In genomic region chr4:153344131-153345010, GRCh38 we compare ENCODE assay signal across 8 cellular contexts. TPM values are rescaled to one million over a fixed set of nuclear protein-coding genes. Genes with fewer than 3 reads are reported as not detected.
A peak's percentile ranks its signal among the peaks of the same experiment; 100 is the strongest.
DNase-seq lines count a peak whose midpoint lies in the region; ATAC-seq and TF ChIP-seq lines count a peak whose summit lies in the region.

A gene with protein sequence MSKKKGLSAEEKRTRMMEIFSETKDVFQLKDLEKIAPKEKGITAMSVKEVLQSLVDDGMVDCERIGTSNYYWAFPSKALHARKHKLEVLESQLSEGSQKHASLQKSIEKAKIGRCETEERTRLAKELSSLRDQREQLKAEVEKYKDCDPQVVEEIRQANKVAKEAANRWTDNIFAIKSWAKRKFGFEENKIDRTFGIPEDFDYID (plus strand): TSS chr4:153344688. CDS start chr4:153344738, 50 bp downstream.

- H3K4me3 ChIP-seq in breast epithelium (peak within 1 kb of the TSS; percentile 71 to 85 (median 78)), smooth muscle cell (peak within 1 kb of the TSS; percentile 66)

- no peaks in the 10 kb centered on the region for H3K4me1 ChIP-seq in breast epithelium
- peaks cover 8% of the 10 kb centered on the region for H3K4me1 ChIP-seq in smooth muscle cell (ENCODE audit: low read depth)

- H3K9me3 ChIP-seq in breast epithelium = no peaks in the 10 kb centered on the region
- no peaks in the 10 kb centered on the region for H3K9me3 ChIP-seq in smooth muscle cell (replicated peaks; ENCODE audit: low read depth)

- H3K36me3 ChIP-seq in breast epithelium (no peaks in the 10 kb centered on the region), smooth muscle cell (ENCODE audit: low read depth) (no peaks in the 10 kb centered on the region)

- H4K20me1 ChIP-seq in smooth muscle cell (ENCODE audit: low read depth) = no peaks in the 10 kb centered on the region

- no peaks in the 10 kb centered on the region for H3K79me2 ChIP-seq in smooth muscle cell (ENCODE audit: low read depth)

- peak within 1 kb of the TSS; percentile 83 for H2AFZ ChIP-seq in smooth muscle cell (ENCODE audit: low read depth)

- WGBS in smooth muscle cell (ENCODE audit: low lambda C conversion rate) = under 1% methylated on average over 51 of the region's 86 CpGs

- no peak for TF ChIP-seq POLR2A in breast epithelium (IDR thresholded peaks at IDR 0.05)

- peak; percentile 45 for ATAC-seq in GM18870 (IDR thresholded peaks at IDR 0.05; ENCODE audit: unreplicated experiment)
- ATAC-seq in HG03108 (IDR thresholded peaks at IDR 0.05; ENCODE audit: unreplicated experiment) = peak; percentile 70

- H3K4me2 ChIP-seq in smooth muscle cell = peak within 1 kb of the TSS; percentile 94

- H3K27me3 ChIP-seq in breast epithelium = no peaks in the 10 kb centered on the region
- H3K27me3 ChIP-seq in smooth muscle cell (ENCODE audit: low read depth) = no peaks in the 10 kb centered on the region

- peak within 1 kb of the TSS; percentile 30 for H3K9ac ChIP-seq in smooth muscle cell (ENCODE audit: low read depth)

- no peaks in the 10 kb centered on the region for H3F3A ChIP-seq in smooth muscle cell (ENCODE audit: low read depth)

- TF ChIP-seq CTCF in VCaP (conservative IDR thresholded peaks at IDR 0.05) = peak; percentile 97
- peak in 2 of 3 donors; percentile 68 to 71 for TF ChIP-seq CTCF in breast epithelium (IDR thresholded peaks at IDR 0.05)
- peak; percentile 100 for TF ChIP-seq CTCF in smooth muscle cell (IDR thresholded peaks at IDR 0.05; ENCODE audit: borderline replicate concordance, insufficient read depth, poor library complexity, severe bottlenecking)

- DNase-seq in AG08396 (ENCODE audit: low spot score) (peak; percentile 96), NCI-H2196 (lab: John Stamatoyannopoulos, UW; ENCODE audit: unreplicated experiment) (peak; percentile 68), breast epithelium (ENCODE audit: low spot score in 2 of 2) (peak; percentile 58 to 81), iPS-NIHi11 (ENCODE audit: low spot score) (peak; percentile 96), smooth muscle cell (lab: John Stamatoyannopoulos, UW; ENCODE audit: unreplicated experiment) (peak; percentile 44)

- peak within 1 kb of the TSS; percentile 66 for H3K27ac ChIP-seq in VCaP
- no peak within 1 kb of the TSS for H3K27ac ChIP-seq in breast epithelium
- no peak within 1 kb of the TSS for H3K27ac ChIP-seq in smooth muscle cell (ENCODE audit: low read depth)

- intact Hi-C loops in breast epithelium (cut with DNase I; ENCODE audit: low total_unique reads) = loop anchor here (5.0 to 10.0 kb wide), 3 partner anchors 228 to 410 kb away; no protein-coding TSS in a partner anchor

RNA-seq across cellular contexts. Expression of the gene that starts here (rescaled TPM):
- total RNA-seq in breast epithelium (under 1 TPM in 1 of 3 donors, not detected in 2; 0.64 TPM), smooth muscle cell (3.0 and 3.1 TPM in 2 replicates)
- polyA plus RNA-seq in smooth muscle cell = 1.7 and 3.5 TPM in 2 replicates

Comparison
In these comparisons a context has a peak if more than half of its experiments do, and no peak if none do; other contexts are left out.
1. Peak in DNase-seq and H3K4me3 ChIP-seq in breast epithelium; RNA of the gene not detected or under 1 TPM.
2. DNase-seq: peak in every context shown above with its lines; median percentile 96 in AG08396; 96 in iPS-NIHi11; 70 in breast epithelium; 68 in NCI-H2196; 44 in smooth muscle cell.